ENCODE assay signal across 17 cellular contexts in genomic region chr16:86513471-86514277, GRCh38. TPM values are rescaled to one million over a fixed set of nuclear protein-coding genes. Genes with fewer than 3 reads are reported as not detected.
DNase-seq lines count a peak whose midpoint lies in the region; ATAC-seq and TF ChIP-seq lines count a peak whose summit lies in the region.
"Had no signal": no experiment of that assay in that cellular context is flagged by ENCODE, and none has a peak within 500 bp of the region (broad histone marks: within the 10 kb centered on the region; RNA-seq: fewer than 3 reads in every experiment).

No MANE protein-coding gene starts in this region.

- no peaks in the 10 kb centered on the region for H3K79me2 ChIP-seq in neural progenitor cell (ENCODE audit: low read depth)

- peaks cover 3 to 15% (median 7%) of the 10 kb centered on the region in 4 donors for H3K4me1 Mint-ChIP-seq in CD4-positive, CD25-positive, alpha-beta regulatory T cell
- H3K4me1 Mint-ChIP-seq in WTC11 (peaks cover 35% of the 10 kb centered on the region), neural progenitor cell (peaks cover 10% of the 10 kb centered on the region)
- peaks cover 6% of the 10 kb centered on the region for H3K4me1 Mint-ChIP-seq in activated T-cell treated with anti-CD3 and anti-CD28 coated beads, Interleukin-2, amount 50 U/mL, for 72 hours (ENCODE audit: low read depth)
- peaks cover 11 to 23% (median 11%) of the 10 kb centered on the region in 3 donors for H3K4me1 Mint-ChIP-seq in CD8-positive, alpha-beta memory T cell

- peaks cover 59% of the 10 kb centered on the region for H3K27me3 Mint-ChIP-seq in CD4-positive, CD25-positive, alpha-beta regulatory T cell
- H3K27me3 Mint-ChIP-seq in WTC11 (ENCODE audit: low read depth) (peaks cover 96% of the 10 kb centered on the region), neural progenitor cell (ENCODE audit: insufficient read depth, low read depth) (peaks cover 72% of the 10 kb centered on the region)
- peaks cover 73% of the 10 kb centered on the region for H3K27me3 Mint-ChIP-seq in activated T-cell treated with anti-CD3 and anti-CD28 coated beads, Interleukin-2, amount 50 U/mL, for 72 hours (ENCODE audit: low read depth)
- H3K27me3 Mint-ChIP-seq in CD8-positive, alpha-beta memory T cell, result peaks cover 36 to 60% of the 10 kb centered on the region in 2 donors

- TF ChIP-seq POLR2A in gastroesophageal sphincter (IDR thresholded peaks at IDR 0.05), result no peak

- H3K9ac ChIP-seq in neural progenitor cell, result no peak overlapping the region

- TF ChIP-seq CTCF in WTC11 (IDR thresholded peaks at IDR 0.05), result no peak
- TF ChIP-seq CTCF in gastroesophageal sphincter (IDR thresholded peaks at IDR 0.05), result no peak
- TF ChIP-seq CTCF in neural progenitor cell (IDR thresholded peaks at IDR 0.05), result no peak

- H3K9me3 ChIP-seq in CD4-positive, CD25-positive, alpha-beta regulatory T cell (ENCODE audit: control insufficient read depth in 2 of 2, low read length in 2 of 2), result no peaks in the 10 kb centered on the region
- H3K9me3 ChIP-seq in gastroesophageal sphincter, result no peaks in the 10 kb centered on the region
- no peaks in the 10 kb centered on the region for H3K9me3 ChIP-seq in neural progenitor cell (ENCODE audit: low read depth)
- H3K9me3 ChIP-seq in CD8-positive, alpha-beta memory T cell (ENCODE audit: low read length), result no peaks in the 10 kb centered on the region
- H3K9me3 ChIP-seq: BE2C had no signal

- peak overlapping the region in 3 of 4 donors; percentile 6 to 83 (median 57) for H3K4me3 Mint-ChIP-seq in CD4-positive, CD25-positive, alpha-beta regulatory T cell
- H3K4me3 Mint-ChIP-seq in WTC11 (peak overlapping the region; percentile 33), neural progenitor cell (peak overlapping the region; percentile 63)
- H3K4me3 Mint-ChIP-seq in activated T-cell treated with anti-CD3 and anti-CD28 coated beads, Interleukin-2, amount 50 U/mL, for 72 hours, result peak overlapping the region in 1 of 2 donors; percentile 29
- peak overlapping the region in 2 of 7 donors; percentile 15 to 36 for H3K4me3 Mint-ChIP-seq in CD8-positive, alpha-beta memory T cell
- H3K4me3 Mint-ChIP-seq: activated B cell treated with CpG ODN at 0.5 μM for 24 hours had no signal

- peaks cover 18% of the 10 kb centered on the region for H3K4me1 ChIP-seq in CD4-positive, CD25-positive, alpha-beta regulatory T cell (ENCODE audit: control insufficient read depth, insufficient read depth, low read length, poor library complexity, severe bottlenecking)
- H3K4me1 ChIP-seq in gastroesophageal sphincter, result peaks cover 0 to 41% (median 4%) of the 10 kb centered on the region in 3 donors
- peaks cover 22% of the 10 kb centered on the region for H3K4me1 ChIP-seq in neural progenitor cell
- no peaks in the 10 kb centered on the region for H3K4me1 ChIP-seq in CD8-positive, alpha-beta memory T cell (ENCODE audit: insufficient read depth, low read length)
- H3K4me1 ChIP-seq: BE2C had no signal

- 17 to 26% methylated on average over 24 to 35 of the region's 35 CpGs for WGBS in gastroesophageal sphincter (ENCODE audit: low coverage in 1 of 2), 2 donors

- no peaks in the 10 kb centered on the region for H3K36me3 Mint-ChIP-seq in CD4-positive, CD25-positive, alpha-beta regulatory T cell
- H3K36me3 Mint-ChIP-seq in WTC11, result peaks cover 4% of the 10 kb centered on the region
- H3K36me3 Mint-ChIP-seq in neural progenitor cell, result no peaks in the 10 kb centered on the region
- peaks cover 2 to 4% of the 10 kb centered on the region in 2 donors for H3K36me3 Mint-ChIP-seq in activated T-cell treated with anti-CD3 and anti-CD28 coated beads, Interleukin-2, amount 50 U/mL, for 72 hours (ENCODE audit: insufficient read depth in 2 of 2)
- peaks cover 0 to 2% (median 0%) of the 10 kb centered on the region in 3 donors for H3K36me3 Mint-ChIP-seq in CD8-positive, alpha-beta memory T cell

- H3K4me2 ChIP-seq in neural progenitor cell, result no peak overlapping the region

- H3K27me3 ChIP-seq in CD4-positive, CD25-positive, alpha-beta regulatory T cell (ENCODE audit: control insufficient read depth, insufficient read depth, low read length), result peaks cover 16% of the 10 kb centered on the region
- peaks cover 25% of the 10 kb centered on the region for H3K27me3 ChIP-seq in gastroesophageal sphincter
- H3K27me3 ChIP-seq in neural progenitor cell, result peaks cover 100% of the 10 kb centered on the region
- H3K27me3 ChIP-seq in CD8-positive, alpha-beta memory T cell (ENCODE audit: insufficient read depth, low read length, poor library complexity, severe bottlenecking), result peaks cover 13% of the 10 kb centered on the region

- CTCF ChIA-PET in WTC11 (lab: Charles Lee), result no interaction called here
- CTCF ChIA-PET in CD8-positive, alpha-beta memory T cell (lab: Charles Lee), result no interaction called here

- no peak overlapping the region for H3K27ac ChIP-seq in CD4-positive, CD25-positive, alpha-beta regulatory T cell (ENCODE audit: insufficient read depth, low read length, poor library complexity, severe bottlenecking)
- H3K27ac ChIP-seq in gastroesophageal sphincter, result peak overlapping the region; percentile 70 to 99 (median 98)
- H3K27ac ChIP-seq in neural progenitor cell, result no peak overlapping the region
- no peak overlapping the region for H3K27ac ChIP-seq in substantia nigra (ENCODE audit: low read depth, low read length, poor library complexity, severe bottlenecking)
- no peak overlapping the region for H3K27ac ChIP-seq in CD8-positive, alpha-beta memory T cell (ENCODE audit: low read depth, low read length)

- H3F3A ChIP-seq in neural progenitor cell (ENCODE audit: low read depth), result peaks cover 27% of the 10 kb centered on the region

- H3K4me3 ChIP-seq in CD4-positive, CD25-positive, alpha-beta regulatory T cell (ENCODE audit: low read depth, low read length), result no peak overlapping the region
- H3K4me3 ChIP-seq in gastroesophageal sphincter, result peak overlapping the region; percentile 46 to 89
- H3K4me3 ChIP-seq in neural progenitor cell, result no peak overlapping the region
- no peak overlapping the region for H3K4me3 ChIP-seq in CD8-positive, alpha-beta memory T cell (ENCODE audit: low read length)

- POLR2A ChIA-PET in WTC11 (lab: Charles Lee), result no interaction called here
- POLR2A ChIA-PET in CD8-positive, alpha-beta memory T cell (lab: Charles Lee), result no interaction called here

- no peak for TF ChIP-seq EP300 in gastroesophageal sphincter (IDR thresholded peaks at IDR 0.05)

- H3K27ac Mint-ChIP-seq in CD4-positive, CD25-positive, alpha-beta regulatory T cell, result no peak overlapping the region
- H3K27ac Mint-ChIP-seq in WTC11 (no peak overlapping the region), neural progenitor cell (no peak overlapping the region)
- no peak overlapping the region for H3K27ac Mint-ChIP-seq in activated T-cell treated with anti-CD3 and anti-CD28 coated beads, Interleukin-2, amount 50 U/mL, for 72 hours
- H3K27ac Mint-ChIP-seq in CD8-positive, alpha-beta memory T cell, result no peak overlapping the region
- H3K27ac Mint-ChIP-seq: activated B cell treated with CpG ODN at 0.5 μM for 24 hours had no signal

- ATAC-seq in CD4-positive, CD25-positive, alpha-beta regulatory T cell (ENCODE audit: low read depth in 2 of 2), result no peak
- ATAC-seq in WTC11 (no peak), gastroesophageal sphincter (no peak), HG02623 (IDR thresholded peaks at IDR 0.05; ENCODE audit: unreplicated experiment) (no peak)
- no peak for ATAC-seq in activated T-cell treated with anti-CD3 and anti-CD28 coated beads, Interleukin-2, amount 50 U/mL, for 72 hours (replicated peaks in 1 of 2)

- peaks cover 88% of the 10 kb centered on the region for H4K20me1 ChIP-seq in neural progenitor cell (ENCODE audit: low read depth)

- DNase-seq in CD4-positive, CD25-positive, alpha-beta regulatory T cell, result no peak
- DNase-seq in WTC11 (ENCODE audit: low spot score) (no peak), neural progenitor cell (ENCODE audit: low spot score) (no peak), substantia nigra (lab: John Stamatoyannopoulos, UW) (no peak)
- no peak for DNase-seq in activated T-cell treated with anti-CD3 and anti-CD28 coated beads, Interleukin-2, amount 50 U/mL, for 72 hours
- no peak for DNase-seq in CD8-positive, alpha-beta memory T cell
- DNase-seq: activated B cell treated with CpG ODN at 0.5 μM for 24 hours; activated CD8-positive, alpha-beta memory T cell treated with anti-CD3 and anti-CD28 coated beads, Interleukin-2, amount 50 U/mL, for 48 hours; amniotic stem cell; BE2C; dermis blood vessel endothelial cell; GOT3; NK-92 treated with Interleukin-12 subunit alpha and Interleukin-12 subunit beta, amount 100 ng/mL, for 24 hours had no signal

- no peaks in the 10 kb centered on the region for H3K36me3 ChIP-seq in CD4-positive, CD25-positive, alpha-beta regulatory T cell (ENCODE audit: control insufficient read depth, insufficient read depth, low read length)
- H3K36me3 ChIP-seq in gastroesophageal sphincter, result peaks cover 0 to 16% of the 10 kb centered on the region in 2 donors
- H3K36me3 ChIP-seq in neural progenitor cell, result no peaks in the 10 kb centered on the region
- no peaks in the 10 kb centered on the region for H3K36me3 ChIP-seq in CD8-positive, alpha-beta memory T cell (ENCODE audit: insufficient read depth, low read length)
- H3K36me3 ChIP-seq: BE2C had no signal

- no peak overlapping the region for H2AFZ ChIP-seq in neural progenitor cell (replicated peaks)

- peaks cover 0 to 7% (median 0%) of the 10 kb centered on the region in 7 donors for H3K9me3 Mint-ChIP-seq in CD4-positive, CD25-positive, alpha-beta regulatory T cell
- H3K9me3 Mint-ChIP-seq in WTC11 (no peaks in the 10 kb centered on the region), neural progenitor cell (no peaks in the 10 kb centered on the region)
- no peaks in the 10 kb centered on the region for H3K9me3 Mint-ChIP-seq in activated T-cell treated with anti-CD3 and anti-CD28 coated beads, Interleukin-2, amount 50 U/mL, for 72 hours
- H3K9me3 Mint-ChIP-seq in CD8-positive, alpha-beta memory T cell, result peaks cover 0 to 1% (median 0%) of the 10 kb centered on the region in 5 donors
- H3K9me3 Mint-ChIP-seq: activated B cell treated with CpG ODN at 0.5 μM for 24 hours had no signal

RNA-seq across cellular contexts. Expression of gene FOXF1, which starts 3.3 kb away (rescaled TPM):
- total RNA-seq in CD4-positive, CD25-positive, alpha-beta regulatory T cell, result not detected
- polyA plus RNA-seq in CD4-positive, CD25-positive, alpha-beta regulatory T cell, result not detected
- total RNA-seq in WTC11 (2021) (0.09 to 0.14 TPM in 2 of 3 replicates, not detected in the other), gastroesophageal sphincter (10 to 100 TPM; 39.7 to 81.1 (median 59.3) TPM), neural progenitor cell (ENCODE audit: low replicate concordance) (not detected in 2 replicates)
- total RNA-seq in activated T-cell treated with anti-CD3 and anti-CD28 coated beads, Interleukin-2, amount 50 U/mL, for 72 hours, result not detected
- not detected for total RNA-seq in CD8-positive, alpha-beta memory T cell
- polyA plus RNA-seq in CD8-positive, alpha-beta memory T cell, result not detected
- total RNA-seq: activated B cell treated with CpG ODN at 0.5 μM for 24 hours, osteocyte had no signal

RNA-seq across cellular contexts. Expression of gene MTHFSD, which starts 41.4 kb away (rescaled TPM):
- total RNA-seq in CD4-positive, CD25-positive, alpha-beta regulatory T cell, result 18.4 TPM
- polyA plus RNA-seq in CD4-positive, CD25-positive, alpha-beta regulatory T cell, result 10 to 100 TPM; 13.4 to 19.4 (median 16.2) TPM
- total RNA-seq in WTC11 (2021) (14.1 to 15.7 TPM (median 15.3 TPM) in 3 replicates), gastroesophageal sphincter (10 to 100 TPM; 12.5 to 26.6 (median 19.3) TPM), neural progenitor cell (ENCODE audit: low replicate concordance) (17.4 and 34.6 TPM in 2 replicates)
- 10 to 100 TPM; 21.2 to 22.4 TPM for total RNA-seq in activated T-cell treated with anti-CD3 and anti-CD28 coated beads, Interleukin-2, amount 50 U/mL, for 72 hours
- 10 to 100 TPM; 21.9 to 25.0 TPM for total RNA-seq in CD8-positive, alpha-beta memory T cell
- 23.0 TPM for polyA plus RNA-seq in CD8-positive, alpha-beta memory T cell

RNA-seq across cellular contexts. Expression of gene FOXC2, which starts 53.0 kb away (rescaled TPM):
- total RNA-seq in CD4-positive, CD25-positive, alpha-beta regulatory T cell, result not detected
- polyA plus RNA-seq in CD4-positive, CD25-positive, alpha-beta regulatory T cell, result not detected
- total RNA-seq in WTC11 (2021), result 0.18 to 0.28 TPM (median 0.21 TPM) in 3 replicates
- 1 to 10 TPM in 1 of 4 donors, under 1 TPM in 3; 0.40 to 1.5 (median 0.50) TPM for total RNA-seq in gastroesophageal sphincter
- total RNA-seq in neural progenitor cell (ENCODE audit: low replicate concordance), result not detected in 2 replicates
- not detected for total RNA-seq in activated T-cell treated with anti-CD3 and anti-CD28 coated beads, Interleukin-2, amount 50 U/mL, for 72 hours
- total RNA-seq in CD8-positive, alpha-beta memory T cell, result not detected
- polyA plus RNA-seq in CD8-positive, alpha-beta memory T cell, result not detected
- total RNA-seq: activated B cell treated with CpG ODN at 0.5 μM for 24 hours, SK-MEL-5 had no signal

Comparison
In these comparisons a context has a peak if more than half of its experiments do, and no peak if none do; other contexts are left out.
1. H3K27ac ChIP-seq: peak in gastroesophageal sphincter (4 of 4); none in CD4-positive, CD25-positive, alpha-beta regulatory T cell (single experiment), neural progenitor cell (single experiment), substantia nigra (single experiment) and CD8-positive, alpha-beta memory T cell (single experiment).
2. H3K4me3 ChIP-seq: peak in gastroesophageal sphincter (2 of 2); none in CD4-positive, CD25-positive, alpha-beta regulatory T cell (single experiment), neural progenitor cell (single experiment) and CD8-positive, alpha-beta memory T cell (single experiment).
3. RNA of gene FOXF1, which starts 3.3 kb away (total RNA-seq): 39.7 to 81.1 TPM in gastroesophageal sphincter; not detected in activated T-cell treated with anti-CD3 and anti-CD28 coated beads, Interleukin-2, amount 50 U/mL, for 72 hours, 0.09 to 0.14 TPM in WTC11, not detected in CD4-positive, CD25-positive, alpha-beta regulatory T cell (single experiment), not detected in neural progenitor cell and not detected in CD8-positive, alpha-beta memory T cell; every median in the first group is over 10 times any median in the second.